15 cellular contexts compared by ENCODE assay signal in genomic region chr3:60948488-60948887, GRCh38.
A peak's percentile ranks its signal among the peaks of the same experiment; 100 is the strongest.
DNase-seq lines count a peak whose midpoint lies in the region; ATAC-seq, FAIRE-seq and TF ChIP-seq lines count a peak whose summit lies in the region.
"Had no signal": no experiment of that assay in that cellular context is flagged by ENCODE, and none has a peak within 500 bp of the region (broad histone marks: within the 10 kb centered on the region; RNA-seq: fewer than 3 reads in every experiment).

No MANE protein-coding gene starts in this region.

- H3K27me3 ChIP-seq in HAP-1 (ENCODE audit: low read depth), result no peaks in the 10 kb centered on the region
- H3K27me3 ChIP-seq: dorsolateral prefrontal cortex, vagina had no signal

- ATAC-seq in HG03520 (IDR thresholded peaks at IDR 0.05; ENCODE audit: unreplicated experiment), result no peak
- ATAC-seq in esophagus mucosa, result no peak
- ATAC-seq: activated CD8-positive, alpha-beta T cell treated with anti-CD3 and anti-CD28 coated beads, Interleukin-2, amount 10 ng/mL, durations not matched to agents 7 days and 5 days had no signal

- H3K4me1 ChIP-seq in HAP-1, result no peaks in the 10 kb centered on the region

- no peaks in the 10 kb centered on the region for H3K9me3 ChIP-seq in HAP-1
- H3K9me3 ChIP-seq: vagina had no signal

- FAIRE-seq in D721Med (lab: Jason Lieb, UNC), result no peak
- FAIRE-seq: small intestine had no signal

- peak; percentile 21 for TF ChIP-seq CTCF in D721Med (IDR thresholded peaks at IDR 0.05; ENCODE audit: insufficient read depth, missing control alignments)

- DNase-seq in D721Med (ENCODE audit: insufficient read length, low spot score), result no peak
- peak; percentile 12 for DNase-seq in M059J (ENCODE audit: low read depth)
- peak; percentile 38 for DNase-seq in astrocyte of the hippocampus (ENCODE audit: low read depth, low spot score)
- peak; percentile 21 for DNase-seq in left kidney (ENCODE audit: low read depth, low spot score)
- no peak for DNase-seq in HAP-1 (ENCODE audit: low spot score in 2 of 2)
- DNase-seq in hippocampal formation (lab: John Stamatoyannopoulos, UW), result no peak
- DNase-seq: activated CD8-positive, alpha-beta T cell treated with anti-CD3 and anti-CD28 coated beads, Interleukin-2, amount 10 ng/mL, durations not matched to agents 7 days and 5 days; activated naive CD4-positive, alpha-beta T cell treated with anti-CD3 and anti-CD28 coated beads, Interleukin-2, amount 10 ng/mL, durations not matched to agents 7 days and 5 days; dorsolateral prefrontal cortex; hypothalamus; NCI-H510A; small intestine had no signal

- in situ Hi-C loops in HAP-1 (cut with MboI; ENCODE audit: low sequenced_read_pairs), result no loop called here

- no peak overlapping the region for H3K4me3 ChIP-seq in HAP-1
- H3K4me3 ChIP-seq: dorsolateral prefrontal cortex, vagina had no signal

- no peaks in the 10 kb centered on the region for H3K36me3 ChIP-seq in HAP-1 (replicated peaks)
- H3K36me3 ChIP-seq: vagina had no signal

Comparison
In these comparisons a context has a peak if more than half of its experiments do, and no peak if none do; other contexts are left out.
1. DNase-seq: peak in M059J (single experiment), astrocyte of the hippocampus (single experiment) and left kidney (single experiment); none in D721Med (single experiment), HAP-1 (0 of 2) and hippocampal formation (0 of 2).